8 cellular contexts compared by ENCODE assay signal in genomic region chr6:82144007-82144851, GRCh38.
DNase-seq lines count a peak whose midpoint lies in the region; ATAC-seq and TF ChIP-seq lines count a peak whose summit lies in the region.

No MANE protein-coding gene starts in this region.

- intact Hi-C loops in left ventricle myocardium superior (cut with micrococcal nuclease), result no loop called here

- POLR2A ChIA-PET in activated CD4-positive, alpha-beta memory T cell treated with anti-CD3 and anti-CD28 coated beads, Interleukin-2, amount 10 ng/mL, durations not matched to agents 7 days and 5 days (lab: Charles Lee), result interaction anchor here (1.5 kb wide), 1 partner anchor 44 kb away, joined by 3 read pairs; no protein-coding TSS in a partner anchor

- no peak overlapping the region for H3K4me3 ChIP-seq in AG09309 (ENCODE audit: control insufficient read depth, low read depth, low read length)

- peak overlapping the region; percentile 47 for H3K27ac ChIP-seq in temporal lobe (ENCODE audit: low read depth, low read length)

- ATAC-seq in GM19395 (IDR thresholded peaks at IDR 0.05; ENCODE audit: unreplicated experiment) (peak; percentile 88), HG03159 (IDR thresholded peaks at IDR 0.05; ENCODE audit: unreplicated experiment) (peak; percentile 93), left ventricle myocardium superior (peak; percentile 83)

- H3K36me3 Mint-ChIP-seq in activated CD4-positive, alpha-beta memory T cell treated with anti-CD3 and anti-CD28 coated beads, Interleukin-2, amount 10 ng/mL, durations not matched to agents 7 days and 5 days (ENCODE audit: low read depth), result no peaks in the 10 kb centered on the region

- DNase-seq in AG09309 (ENCODE audit: low read depth), result peak; percentile 96
- DNase-seq in SW 1271 (lab: John Stamatoyannopoulos, UW), result peak; percentile 27 to 73
- no peak for DNase-seq in left ventricle myocardium superior
- DNase-seq in NCI-H2029 treated with DMSO at 0.1 percent for 48 hours (lab: John Stamatoyannopoulos, UW), result no peak
- no peak for DNase-seq in activated CD4-positive, alpha-beta memory T cell treated with anti-CD3 and anti-CD28 coated beads, Interleukin-2, amount 10 ng/mL, durations not matched to agents 7 days and 5 days

- H3K4me1 Mint-ChIP-seq in activated CD4-positive, alpha-beta memory T cell treated with anti-CD3 and anti-CD28 coated beads, Interleukin-2, amount 10 ng/mL, durations not matched to agents 7 days and 5 days, result no peaks in the 10 kb centered on the region

- no peak overlapping the region for H3K4me3 Mint-ChIP-seq in activated CD4-positive, alpha-beta memory T cell treated with anti-CD3 and anti-CD28 coated beads, Interleukin-2, amount 10 ng/mL, durations not matched to agents 7 days and 5 days

- TF ChIP-seq CTCF in AG09309 (IDR thresholded peaks at IDR 0.05; ENCODE audit: control insufficient read depth, insufficient read depth, low read depth, low read length, missing control alignments), result no peak

- no peaks in the 10 kb centered on the region for H3K9me3 Mint-ChIP-seq in activated CD4-positive, alpha-beta memory T cell treated with anti-CD3 and anti-CD28 coated beads, Interleukin-2, amount 10 ng/mL, durations not matched to agents 7 days and 5 days

- CTCF ChIA-PET in activated CD4-positive, alpha-beta memory T cell treated with anti-CD3 and anti-CD28 coated beads, Interleukin-2, amount 10 ng/mL, durations not matched to agents 7 days and 5 days (lab: Charles Lee), result no interaction called here

- H3K27me3 Mint-ChIP-seq in activated CD4-positive, alpha-beta memory T cell treated with anti-CD3 and anti-CD28 coated beads, Interleukin-2, amount 10 ng/mL, durations not matched to agents 7 days and 5 days, result no peaks in the 10 kb centered on the region

- no peak overlapping the region for H3K27ac Mint-ChIP-seq in activated CD4-positive, alpha-beta memory T cell treated with anti-CD3 and anti-CD28 coated beads, Interleukin-2, amount 10 ng/mL, durations not matched to agents 7 days and 5 days

Comparison
In these comparisons a context has a peak if more than half of its experiments do, and no peak if none do; other contexts are left out.
1. DNase-seq: peak in AG09309 (single experiment) and SW 1271 (2 of 2); none in left ventricle myocardium superior (single experiment), NCI-H2029 treated with DMSO at 0.1 percent for 48 hours (single experiment) and activated CD4-positive, alpha-beta memory T cell treated with anti-CD3 and anti-CD28 coated beads, Interleukin-2, amount 10 ng/mL, durations not matched to agents 7 days and 5 days (single experiment).
2. Peak in every context shown above with its lines, with median percentiles within 50 percentile points of each other: ATAC-seq.